ENCODE assay signal across 1 cellular context in genomic region chr6:12011276-12012112, GRCh38.
A peak's percentile ranks its signal among the peaks of the same experiment; 100 is the strongest.
TF ChIP-seq lines count a peak whose summit lies in the region.

No MANE protein-coding gene starts in this region.

TF ChIP-seq in WTC11, 78 proteins besides CTCF, POLR2A, EP300 and RAD21 (continued from another document):
- TF ChIP-seq, protein P1, sequence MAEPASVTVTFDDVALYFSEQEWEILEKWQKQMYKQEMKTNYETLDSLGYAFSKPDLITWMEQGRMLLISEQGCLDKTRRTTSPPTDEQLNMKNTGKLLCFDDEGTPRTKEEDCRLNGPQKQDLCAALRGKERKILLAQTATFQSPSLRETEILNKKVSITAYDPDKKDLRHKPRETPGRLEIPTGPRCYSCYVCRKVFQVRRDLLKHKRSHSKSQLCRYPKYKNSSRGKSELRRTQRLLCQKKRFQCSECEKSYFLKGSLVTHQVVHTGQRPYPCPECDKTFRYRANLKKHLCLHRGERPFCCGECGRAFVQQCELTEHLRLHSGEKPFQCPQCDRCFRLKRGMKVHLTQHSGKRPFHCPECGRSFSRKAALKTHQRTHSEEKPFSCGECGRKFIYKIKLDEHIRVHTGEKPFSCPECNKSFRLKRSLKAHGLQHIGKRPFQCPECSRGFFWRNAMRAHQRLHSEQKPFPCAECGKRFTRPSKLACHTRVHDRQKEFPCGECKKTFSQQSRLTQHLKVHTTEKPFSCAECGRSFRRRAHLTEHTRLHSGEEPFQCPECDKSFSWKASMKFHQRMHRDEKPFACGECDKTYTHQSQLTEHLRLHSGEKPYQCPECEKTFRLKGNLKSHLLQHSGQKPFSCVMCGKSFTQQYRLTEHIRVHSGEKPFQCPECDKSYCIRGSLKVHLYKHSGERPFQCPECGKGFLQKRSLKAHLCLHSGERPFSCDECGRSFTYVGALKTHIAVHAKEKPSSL (CRISPR knock-in tag; conservative IDR thresholded peaks at IDR 0.05) = no peak
- TF ChIP-seq FOXJ3 (CRISPR knock-in tag; IDR thresholded peaks at IDR 0.05; ENCODE audit: borderline replicate concordance) (no peak), E2F4 (CRISPR knock-in tag; IDR thresholded peaks at IDR 0.05; ENCODE audit: borderline replicate concordance, low read depth) (no peak), SP1 (CRISPR knock-in tag; conservative IDR thresholded peaks at IDR 0.05) (peak; percentile 70), GABPB1 (CRISPR knock-in tag; IDR thresholded peaks at IDR 0.05) (no peak), ESRRA (CRISPR knock-in tag; IDR thresholded peaks at IDR 0.05; ENCODE audit: borderline replicate concordance) (no peak), GRHL2 (CRISPR knock-in tag; IDR thresholded peaks at IDR 0.05; ENCODE audit: insufficient replicate concordance, severe bottlenecking) (no peak), ZNF423 (CRISPR knock-in tag; IDR thresholded peaks at IDR 0.05) (peak; percentile 79), FOXP4 (CRISPR knock-in tag; IDR thresholded peaks at IDR 0.05) (no peak), ZNF232 (CRISPR knock-in tag; IDR thresholded peaks at IDR 0.05) (no peak), CREM (CRISPR knock-in tag; IDR thresholded peaks at IDR 0.05) (no peak), ZBTB43 (CRISPR knock-in tag; IDR thresholded peaks at IDR 0.05) (no peak), ATF1 (CRISPR knock-in tag; IDR thresholded peaks at IDR 0.05) (no peak), NFYB (CRISPR knock-in tag; conservative IDR thresholded peaks at IDR 0.05; ENCODE audit: low read depth) (no peak)
- TF ChIP-seq, protein P2, sequence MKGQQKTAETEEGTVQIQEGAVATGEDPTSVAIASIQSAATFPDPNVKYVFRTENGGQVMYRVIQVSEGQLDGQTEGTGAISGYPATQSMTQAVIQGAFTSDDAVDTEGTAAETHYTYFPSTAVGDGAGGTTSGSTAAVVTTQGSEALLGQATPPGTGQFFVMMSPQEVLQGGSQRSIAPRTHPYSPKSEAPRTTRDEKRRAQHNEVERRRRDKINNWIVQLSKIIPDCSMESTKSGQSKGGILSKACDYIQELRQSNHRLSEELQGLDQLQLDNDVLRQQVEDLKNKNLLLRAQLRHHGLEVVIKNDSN (CRISPR knock-in tag; IDR thresholded peaks at IDR 0.05) = peak; percentile 58; the same call in 1 of the 2 replicates
